2 cellular contexts compared by ENCODE assay signal in genomic region chr11:114091791-114092397, GRCh38.
TF ChIP-seq lines count a peak whose summit lies in the region.

No MANE protein-coding gene starts in this region.

TF ChIP-seq in K562, 482 proteins besides CTCF, POLR2A, EP300 and RAD21 (continued from another document):
- no peak for TF ChIP-seq BRCA1 (IDR thresholded peaks at IDR 0.05)
- no peak for TF ChIP-seq BRCA1 (CRISPR knock-in tag; IDR thresholded peaks at IDR 0.05)
- no peak for TF ChIP-seq SIX5 (IDR thresholded peaks at IDR 0.05; ENCODE audit: borderline replicate concordance in 1 of 2, insufficient read depth in 1 of 2, low read depth in 1 of 2, low read length in 2 of 2)

TF ChIP-seq in HepG2, 621 proteins besides CTCF, POLR2A, EP300 and RAD21 (continued from another document and continues in another):
- TF ChIP-seq UBTF (CRISPR knock-in tag; IDR thresholded peaks at IDR 0.05): no peak
- TF ChIP-seq ZNF572 (CRISPR knock-in tag; IDR thresholded peaks at IDR 0.05): no peak
- no peak for TF ChIP-seq SSRP1 (CRISPR knock-in tag; IDR thresholded peaks at IDR 0.05)
- TF ChIP-seq, protein P1, sequence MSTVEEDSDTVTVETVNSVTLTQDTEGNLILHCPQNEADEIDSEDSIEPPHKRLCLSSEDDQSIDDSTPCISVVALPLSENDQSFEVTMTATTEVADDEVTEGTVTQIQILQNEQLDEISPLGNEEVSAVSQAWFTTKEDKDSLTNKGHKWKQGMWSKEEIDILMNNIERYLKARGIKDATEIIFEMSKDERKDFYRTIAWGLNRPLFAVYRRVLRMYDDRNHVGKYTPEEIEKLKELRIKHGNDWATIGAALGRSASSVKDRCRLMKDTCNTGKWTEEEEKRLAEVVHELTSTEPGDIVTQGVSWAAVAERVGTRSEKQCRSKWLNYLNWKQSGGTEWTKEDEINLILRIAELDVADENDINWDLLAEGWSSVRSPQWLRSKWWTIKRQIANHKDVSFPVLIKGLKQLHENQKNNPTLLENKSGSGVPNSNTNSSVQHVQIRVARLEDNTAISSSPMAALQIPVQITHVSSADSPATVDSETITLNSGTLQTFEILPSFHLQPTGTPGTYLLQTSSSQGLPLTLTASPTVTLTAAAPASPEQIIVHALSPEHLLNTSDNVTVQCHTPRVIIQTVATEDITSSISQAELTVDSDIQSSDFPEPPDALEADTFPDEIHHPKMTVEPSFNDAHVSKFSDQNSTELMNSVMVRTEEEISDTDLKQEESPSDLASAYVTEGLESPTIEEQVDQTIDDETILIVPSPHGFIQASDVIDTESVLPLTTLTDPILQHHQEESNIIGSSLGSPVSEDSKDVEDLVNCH (CRISPR knock-in tag; IDR thresholded peaks at IDR 0.05): no peak
- TF ChIP-seq ZNF577 (CRISPR knock-in tag; IDR thresholded peaks at IDR 0.05; ENCODE audit: borderline replicate concordance, low read depth): no peak
- no peak for TF ChIP-seq DMAP1 (CRISPR knock-in tag; IDR thresholded peaks at IDR 0.05)
- no peak for TF ChIP-seq CCAR2 (optimal IDR thresholded peaks at IDR 0.05; ENCODE audit: low read depth, low read length)
- TF ChIP-seq ZNF274 (CRISPR knock-in tag; IDR thresholded peaks at IDR 0.05): no peak; the same call in 1 of the 2 replicates
- no peak for TF ChIP-seq ISL2 (CRISPR knock-in tag; IDR thresholded peaks at IDR 0.05)
- 0 out of 2 replicates have a peak, but pooled peaks have one; percentile 23 for TF ChIP-seq ZNF292 (CRISPR knock-in tag; IDR thresholded peaks at IDR 0.05; ENCODE audit: borderline replicate concordance, low read depth)
- no peak for TF ChIP-seq ZNF737 (CRISPR knock-in tag; IDR thresholded peaks at IDR 0.05; ENCODE audit: borderline replicate concordance)
- TF ChIP-seq ZSCAN31 (CRISPR knock-in tag; IDR thresholded peaks at IDR 0.05; ENCODE audit: low read depth): no peak
- no peak for TF ChIP-seq ZFAT (CRISPR knock-in tag; conservative IDR thresholded peaks at IDR 0.05)
- TF ChIP-seq GLI4 (CRISPR knock-in tag; IDR thresholded peaks at IDR 0.05; ENCODE audit: borderline replicate concordance): no peak
- no peak for TF ChIP-seq HMG20B (CRISPR knock-in tag; conservative IDR thresholded peaks at IDR 0.05)
- 0 out of 2 replicates have a peak, but pooled peaks have one; percentile 13 for TF ChIP-seq TAF1 (CRISPR knock-in tag; IDR thresholded peaks at IDR 0.05)
- no peak for TF ChIP-seq NFKB2 (CRISPR knock-in tag; IDR thresholded peaks at IDR 0.05; ENCODE audit: borderline replicate concordance)
- no peak for TF ChIP-seq ZHX1 (CRISPR knock-in tag; IDR thresholded peaks at IDR 0.05; ENCODE audit: low read depth)
- TF ChIP-seq ZNF777 (CRISPR knock-in tag; IDR thresholded peaks at IDR 0.05): no peak
- TF ChIP-seq, protein P2, sequence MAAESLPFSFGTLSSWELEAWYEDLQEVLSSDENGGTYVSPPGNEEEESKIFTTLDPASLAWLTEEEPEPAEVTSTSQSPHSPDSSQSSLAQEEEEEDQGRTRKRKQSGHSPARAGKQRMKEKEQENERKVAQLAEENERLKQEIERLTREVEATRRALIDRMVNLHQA (CRISPR knock-in tag; IDR thresholded peaks at IDR 0.05): no peak
- TF ChIP-seq ZFP62 (CRISPR knock-in tag; IDR thresholded peaks at IDR 0.05): no peak
- no peak for TF ChIP-seq RFX5 (IDR thresholded peaks at IDR 0.05; ENCODE audit: low read depth, low read length)
- no peak for TF ChIP-seq ZKSCAN5 (CRISPR knock-in tag; IDR thresholded peaks at IDR 0.05)
- TF ChIP-seq IRX3 (CRISPR knock-in tag; IDR thresholded peaks at IDR 0.05; ENCODE audit: borderline replicate concordance, low read depth): no peak
- TF ChIP-seq TGIF2 (CRISPR knock-in tag; IDR thresholded peaks at IDR 0.05): no peak
- no peak for TF ChIP-seq SKI (IDR thresholded peaks at IDR 0.05; ENCODE audit: partially characterized antibody)
- TF ChIP-seq, protein P3, sequence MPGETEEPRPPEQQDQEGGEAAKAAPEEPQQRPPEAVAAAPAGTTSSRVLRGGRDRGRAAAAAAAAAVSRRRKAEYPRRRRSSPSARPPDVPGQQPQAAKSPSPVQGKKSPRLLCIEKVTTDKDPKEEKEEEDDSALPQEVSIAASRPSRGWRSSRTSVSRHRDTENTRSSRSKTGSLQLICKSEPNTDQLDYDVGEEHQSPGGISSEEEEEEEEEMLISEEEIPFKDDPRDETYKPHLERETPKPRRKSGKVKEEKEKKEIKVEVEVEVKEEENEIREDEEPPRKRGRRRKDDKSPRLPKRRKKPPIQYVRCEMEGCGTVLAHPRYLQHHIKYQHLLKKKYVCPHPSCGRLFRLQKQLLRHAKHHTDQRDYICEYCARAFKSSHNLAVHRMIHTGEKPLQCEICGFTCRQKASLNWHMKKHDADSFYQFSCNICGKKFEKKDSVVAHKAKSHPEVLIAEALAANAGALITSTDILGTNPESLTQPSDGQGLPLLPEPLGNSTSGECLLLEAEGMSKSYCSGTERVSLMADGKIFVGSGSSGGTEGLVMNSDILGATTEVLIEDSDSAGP (CRISPR knock-in tag; IDR thresholded peaks at IDR 0.05; ENCODE audit: borderline replicate concordance): peak; percentile 28; the same call in 1 of the 2 replicates
- TF ChIP-seq ZFP41 (CRISPR knock-in tag; IDR thresholded peaks at IDR 0.05; ENCODE audit: borderline replicate concordance): no peak
- TF ChIP-seq, protein P4, sequence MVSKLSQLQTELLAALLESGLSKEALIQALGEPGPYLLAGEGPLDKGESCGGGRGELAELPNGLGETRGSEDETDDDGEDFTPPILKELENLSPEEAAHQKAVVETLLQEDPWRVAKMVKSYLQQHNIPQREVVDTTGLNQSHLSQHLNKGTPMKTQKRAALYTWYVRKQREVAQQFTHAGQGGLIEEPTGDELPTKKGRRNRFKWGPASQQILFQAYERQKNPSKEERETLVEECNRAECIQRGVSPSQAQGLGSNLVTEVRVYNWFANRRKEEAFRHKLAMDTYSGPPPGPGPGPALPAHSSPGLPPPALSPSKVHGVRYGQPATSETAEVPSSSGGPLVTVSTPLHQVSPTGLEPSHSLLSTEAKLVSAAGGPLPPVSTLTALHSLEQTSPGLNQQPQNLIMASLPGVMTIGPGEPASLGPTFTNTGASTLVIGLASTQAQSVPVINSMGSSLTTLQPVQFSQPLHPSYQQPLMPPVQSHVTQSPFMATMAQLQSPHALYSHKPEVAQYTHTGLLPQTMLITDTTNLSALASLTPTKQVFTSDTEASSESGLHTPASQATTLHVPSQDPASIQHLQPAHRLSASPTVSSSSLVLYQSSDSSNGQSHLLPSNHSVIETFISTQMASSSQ (IDR thresholded peaks at IDR 0.05; ENCODE audit: low read depth): no peak
- TF ChIP-seq, protein P4 (CRISPR knock-in tag; IDR thresholded peaks at IDR 0.05; ENCODE audit: borderline replicate concordance): 0 out of 2 replicates have a peak, but pooled peaks have one; percentile 19
- no peak for TF ChIP-seq NFRKB (IDR thresholded peaks at IDR 0.05)
- no peak for TF ChIP-seq ZNF597 (CRISPR knock-in tag; IDR thresholded peaks at IDR 0.05)
- TF ChIP-seq, protein P5, sequence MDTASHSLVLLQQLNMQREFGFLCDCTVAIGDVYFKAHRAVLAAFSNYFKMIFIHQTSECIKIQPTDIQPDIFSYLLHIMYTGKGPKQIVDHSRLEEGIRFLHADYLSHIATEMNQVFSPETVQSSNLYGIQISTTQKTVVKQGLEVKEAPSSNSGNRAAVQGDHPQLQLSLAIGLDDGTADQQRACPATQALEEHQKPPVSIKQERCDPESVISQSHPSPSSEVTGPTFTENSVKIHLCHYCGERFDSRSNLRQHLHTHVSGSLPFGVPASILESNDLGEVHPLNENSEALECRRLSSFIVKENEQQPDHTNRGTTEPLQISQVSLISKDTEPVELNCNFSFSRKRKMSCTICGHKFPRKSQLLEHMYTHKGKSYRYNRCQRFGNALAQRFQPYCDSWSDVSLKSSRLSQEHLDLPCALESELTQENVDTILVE (CRISPR knock-in tag; IDR thresholded peaks at IDR 0.05): no peak
- TF ChIP-seq FOXO1 (CRISPR knock-in tag; IDR thresholded peaks at IDR 0.05): 0 out of 2 replicates have a peak, but pooled peaks have one; percentile 8
- TF ChIP-seq SALL1 (CRISPR knock-in tag; IDR thresholded peaks at IDR 0.05): no peak; the same call in 1 of the 2 replicates
- TF ChIP-seq MAFG (CRISPR knock-in tag; IDR thresholded peaks at IDR 0.05): no peak
- no peak for TF ChIP-seq KDM3A (CRISPR knock-in tag; IDR thresholded peaks at IDR 0.05; ENCODE audit: low read depth)
- peak; percentile 59 for TF ChIP-seq XRCC5 (optimal IDR thresholded peaks at IDR 0.05; ENCODE audit: low read length)
- no peak for TF ChIP-seq ZNF235 (CRISPR knock-in tag; IDR thresholded peaks at IDR 0.05; ENCODE audit: borderline replicate concordance)
- TF ChIP-seq KMT2A (CRISPR knock-in tag; IDR thresholded peaks at IDR 0.05): no peak
- peak; percentile 25; the same call in 1 of the 2 replicates for TF ChIP-seq HDAC2 (CRISPR knock-in tag; IDR thresholded peaks at IDR 0.05)
- TF ChIP-seq GATAD2A (CRISPR knock-in tag; IDR thresholded peaks at IDR 0.05): 0 out of 2 replicates have a peak, but pooled peaks have one; percentile 19
- TF ChIP-seq KDM4B (CRISPR knock-in tag; IDR thresholded peaks at IDR 0.05): no peak
- TF ChIP-seq NR2F6 (IDR thresholded peaks at IDR 0.05): 0 out of 2 replicates have a peak, but pooled peaks have one; percentile 11
- no peak for TF ChIP-seq NR2F6 (CRISPR knock-in tag; IDR thresholded peaks at IDR 0.05)
- no peak for TF ChIP-seq ZNF382 (CRISPR knock-in tag; IDR thresholded peaks at IDR 0.05; ENCODE audit: borderline replicate concordance)
- TF ChIP-seq CREM (IDR thresholded peaks at IDR 0.05): no peak
- no peak for TF ChIP-seq CREM (CRISPR knock-in tag; IDR thresholded peaks at IDR 0.05)
- no peak for TF ChIP-seq CSRNP1 (CRISPR knock-in tag; IDR thresholded peaks at IDR 0.05)
